ENCODE assay signal across 19 cellular contexts in the genomic region with DNA sequence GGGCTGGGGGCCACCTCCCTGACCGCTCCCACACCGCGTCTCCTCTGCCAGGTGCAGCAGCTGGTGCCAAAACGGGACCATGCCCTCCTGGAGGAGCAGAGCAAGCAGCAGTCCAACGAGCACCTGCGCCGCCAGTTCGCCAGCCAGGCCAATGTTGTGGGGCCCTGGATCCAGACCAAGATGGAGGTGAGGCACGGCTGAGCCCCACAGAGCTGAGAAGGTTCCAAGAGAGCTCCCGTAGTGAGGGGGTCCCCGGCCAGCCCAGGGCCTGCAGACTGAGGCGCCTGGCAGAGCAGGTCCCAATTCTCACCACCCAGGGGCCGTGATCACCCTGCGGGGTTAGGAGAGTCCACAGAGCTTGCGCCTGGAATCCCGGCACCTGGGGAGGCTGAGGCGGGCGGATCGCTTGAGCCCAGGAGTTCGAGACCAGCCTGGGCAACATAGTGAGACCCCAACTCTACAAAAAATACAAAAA. TPM values are rescaled to one million over a fixed set of nuclear protein-coding genes. Genes with fewer than 3 reads are reported as not detected.
A peak's percentile ranks its signal among the peaks of the same experiment; 100 is the strongest.
DNase-seq lines count a peak whose midpoint lies in the region; ATAC-seq and TF ChIP-seq lines count a peak whose summit lies in the region.
"Had no signal": no experiment of that assay in that cellular context is flagged by ENCODE, and none has a peak within 500 bp of the region (broad histone marks: within the 10 kb centered on the region; RNA-seq: fewer than 3 reads in every experiment).

No MANE protein-coding gene starts in this region.

- H3K4me1 ChIP-seq in cardiac muscle cell (ENCODE audit: low read depth) (peaks cover 15% of the 10 kb centered on the region), Panc1 (ENCODE audit: control insufficient read depth, insufficient read depth, low read length) (peaks cover 88% of the 10 kb centered on the region)
- H3K4me1 ChIP-seq: BE2C had no signal

- intact Hi-C loops in left cardiac atrium (cut with DNase I) = no loop called here
- intact Hi-C loops in Panc1 (cut with micrococcal nuclease; ENCODE audit: unreplicated experiment) = no loop called here
- intact Hi-C loops in dorsolateral prefrontal cortex (cut with DNase I) = loop anchor here (5.0 to 10.0 kb wide), 2 partner anchors 208 to 210 kb away; a partner anchor contains a TSS

- TF ChIP-seq CTCF in cardiac muscle cell (IDR thresholded peaks at IDR 0.05; ENCODE audit: low read depth, low read length) (no peak), Panc1 (IDR thresholded peaks at IDR 0.05) (no peak), dorsolateral prefrontal cortex (IDR thresholded peaks at IDR 0.05 in 54 of 56, conservative IDR thresholded peaks at IDR 0.05 in 2 of 56; ENCODE audit: low read depth in 1 of 56, partially characterized antibody in 56 of 56) (no peak)

- H3K36me3 ChIP-seq in cardiac muscle cell (peaks cover 46% of the 10 kb centered on the region), Panc1 (ENCODE audit: control insufficient read depth, insufficient read depth, low read length) (peaks cover 81% of the 10 kb centered on the region)

- H3K4me3 ChIP-seq in cardiac muscle cell (no peak overlapping the region), Panc1 (ENCODE audit: low read depth in 2 of 2, low read length in 2 of 2) (no peak overlapping the region), dorsolateral prefrontal cortex (no peak overlapping the region)
- H3K4me3 ChIP-seq: GM23338 had no signal

- peak overlapping the region; percentile 39 for H3K27ac ChIP-seq in cardiac muscle cell
- H3K27ac ChIP-seq in Panc1 (ENCODE audit: low read length) = peak overlapping the region; percentile 48; the same call in 1 of the 2 replicates
- peak overlapping the region in 47 of 59 donors; percentile 20 to 100 (median 96) for H3K27ac ChIP-seq in dorsolateral prefrontal cortex
- H3K27ac ChIP-seq in substantia nigra (ENCODE audit: low read depth, low read length, poor library complexity, severe bottlenecking) = peak overlapping the region; percentile 99

- ATAC-seq in left cardiac atrium (no peak), Panc1 (no peak)
- ATAC-seq: GM23338 had no signal

- POLR2A ChIA-PET in Panc1 (lab: Charles Lee) = interaction anchor here (0.6 kb wide), 1 partner anchor 181 kb away, joined by 7 read pairs; no protein-coding TSS in a partner anchor

- H3K27me3 ChIP-seq in cardiac muscle cell (no peaks in the 10 kb centered on the region), Panc1 (ENCODE audit: control insufficient read depth, insufficient read depth, low read length) (no peaks in the 10 kb centered on the region), dorsolateral prefrontal cortex (no peaks in the 10 kb centered on the region)
- H3K27me3 ChIP-seq: BE2C had no signal

- no peaks in the 10 kb centered on the region for H3K9me3 ChIP-seq in cardiac muscle cell (ENCODE audit: low read depth)
- H3K9me3 ChIP-seq in Panc1 (ENCODE audit: control insufficient read depth, insufficient read depth, low read depth, low read length) = no peaks in the 10 kb centered on the region
- H3K9me3 ChIP-seq: BE2C had no signal

- DNase-seq in cardiac muscle cell (ENCODE audit: low read depth in 1 of 2, low spot score in 1 of 2) = no peak
- DNase-seq in left cardiac atrium = no peak
- DNase-seq in Panc1 (ENCODE audit: low read depth, low spot score) = no peak
- no peak for DNase-seq in dorsolateral prefrontal cortex
- DNase-seq in substantia nigra (lab: John Stamatoyannopoulos, UW) = no peak
- no peak for DNase-seq in T1000 (lab: John Stamatoyannopoulos, UW)
- DNase-seq in NCI-H1048 (lab: John Stamatoyannopoulos, UW) = no peak
- no peak for DNase-seq in SKM-1 treated with dmso at 0.1 percent for 144 hours (lab: John Stamatoyannopoulos, UW; ENCODE audit: unreplicated experiment)
- DNase-seq: BE2C; CD4-positive, alpha-beta T cell; HCEC 1CT; KBM-7; NCI-H1105 treated with DMSO at 0.1 percent for 48 hours; NCI-H1694 treated with DMSO at 0.1 percent for 48 hours; NK-92 treated with Interleukin-12 subunit alpha and Interleukin-12 subunit beta, amount 100 ng/mL, for 24 hours; SHP77 treated with DMSO at 0.1 percent for 48 hours had no signal

- no TSS peak for BruUV-seq in Panc1 (replicated peaks; lab: Mats Ljungman, UMichigan)

- in situ Hi-C loops in Panc1 (cut with HindIII; ENCODE audit: low pct_unique_long_range_greater_than_20kb, low sequenced_read_pairs) = no loop called here

- CTCF ChIA-PET in Panc1 (lab: Charles Lee) = interaction anchor here (0.6 to 1.1 kb wide), 4 partner anchors 10 to 179 kb away, joined by 3 to 14 read pairs (median 7); no protein-coding TSS in a partner anchor

RNA-seq across cellular contexts. Expression of a gene that starts 19.9 kb away (rescaled TPM):
- 1.6 and 10.9 TPM in 2 replicates for total RNA-seq in cardiac muscle cell
- 1.3 and 3.4 TPM in 2 replicates for polyA plus RNA-seq in cardiac muscle cell
- total RNA-seq in left cardiac atrium = under 1 TPM; 0.77 to 0.81 TPM
- total RNA-seq in Panc1 (2021; ENCODE audit: unreplicated experiment) = 58.5 TPM
- polyA plus RNA-seq in Panc1 (2012; ENCODE audit: insufficient read length) = 81.4 TPM
- 1 to 10 TPM in 55 of 120 experiments, under 1 TPM in 32, not detected in 33; 0.19 to 3.0 (median 1.2) TPM for total RNA-seq in dorsolateral prefrontal cortex
- total RNA-seq: A172 had no signal

RNA-seq across cellular contexts. Expression of a gene that starts 48.9 kb away (rescaled TPM):
- total RNA-seq in cardiac muscle cell (not detected in 2 replicates), left cardiac atrium (not detected), Panc1 (2021; ENCODE audit: unreplicated experiment) (not detected), dorsolateral prefrontal cortex (1 to 10 TPM in 3 of 120 experiments, not detected in 117; 1.1 to 1.2 (median 1.2) TPM)
- polyA plus RNA-seq in cardiac muscle cell = not detected in 2 replicates
- not detected for polyA plus RNA-seq in Panc1 (2012; ENCODE audit: insufficient read length)
- total RNA-seq: A172; CD4-positive, alpha-beta T cell; GM23338; NCI-H460 had no signal

Comparison
In these comparisons a context has a peak if more than half of its experiments do, and no peak if none do; other contexts are left out.
1. H3K27ac ChIP-seq: peak in every context shown above with its lines; median percentile 99 in substantia nigra; 96 in dorsolateral prefrontal cortex; 48 in Panc1; 39 in cardiac muscle cell.
2. intact Hi-C loops: an anchor here in dorsolateral prefrontal cortex (5.0 to 10.0 kb wide); none called in left cardiac atrium and Panc1.